ENCODE assay signal across 3 cellular contexts in the genomic region with DNA sequence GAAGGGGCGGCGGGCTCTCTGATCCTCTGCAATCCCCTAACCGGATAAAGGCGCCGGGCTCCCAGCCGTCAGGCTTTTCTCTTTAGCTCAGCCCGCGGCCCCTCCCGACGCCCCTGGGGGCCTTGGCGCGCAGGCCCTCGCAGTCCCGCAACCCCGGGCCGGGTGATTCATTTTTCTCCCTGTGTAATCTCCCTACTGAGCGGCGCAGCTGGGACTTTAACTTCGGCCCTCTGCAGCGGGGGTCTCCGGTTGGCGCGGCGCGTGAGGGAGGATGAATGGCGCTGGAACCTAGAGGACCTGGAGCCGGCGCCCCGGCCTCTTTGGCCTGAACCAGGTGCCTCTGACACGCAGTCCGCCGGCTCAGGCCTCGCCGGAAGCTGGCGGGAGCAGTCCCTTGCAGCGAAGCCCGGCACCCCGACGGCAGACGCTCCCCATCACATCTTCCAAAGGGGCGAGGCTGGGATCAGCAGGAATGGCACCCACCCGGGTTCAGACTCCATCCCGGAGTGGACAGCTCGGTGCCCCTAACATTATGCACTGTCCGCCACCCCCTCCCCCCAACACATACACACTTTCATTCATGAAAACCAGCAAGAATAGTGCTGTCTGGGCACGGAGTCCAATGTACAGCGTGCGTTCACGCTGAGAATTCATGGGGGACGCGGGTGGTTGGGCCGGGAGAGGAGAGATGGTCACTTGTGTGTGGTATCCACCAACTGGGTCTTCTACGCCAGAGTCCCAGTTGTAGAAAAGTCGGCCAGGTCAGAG.
TF ChIP-seq lines count a peak whose summit lies in the region.

No MANE protein-coding gene starts in this region.

TF ChIP-seq in SK-N-SH, 30 proteins besides CTCF, POLR2A, EP300 and RAD21 (continued from another document):
- no peak for TF ChIP-seq TAF1 (IDR thresholded peaks at IDR 0.05; ENCODE audit: borderline replicate concordance, low read depth, low read length)
TF ChIP-seq in SK-N-SH: peak in this region for 0.

TF ChIP-seq in SK-N-SH treated with all-trans-retinoic acid at 6 μM for 48 hours, 23 proteins besides CTCF, POLR2A, EP300 and RAD21 (continued from another document):
- TF ChIP-seq ZC3H10 (CRISPR knock-in tag; IDR thresholded peaks at IDR 0.05), result no peak
- TF ChIP-seq ZNF70 (CRISPR knock-in tag; IDR thresholded peaks at IDR 0.05), result no peak
- TF ChIP-seq GLIS3 (CRISPR knock-in tag; IDR thresholded peaks at IDR 0.05), result no peak
- TF ChIP-seq OSR1 (CRISPR knock-in tag; IDR thresholded peaks at IDR 0.05), result no peak
- TF ChIP-seq, protein P1, sequence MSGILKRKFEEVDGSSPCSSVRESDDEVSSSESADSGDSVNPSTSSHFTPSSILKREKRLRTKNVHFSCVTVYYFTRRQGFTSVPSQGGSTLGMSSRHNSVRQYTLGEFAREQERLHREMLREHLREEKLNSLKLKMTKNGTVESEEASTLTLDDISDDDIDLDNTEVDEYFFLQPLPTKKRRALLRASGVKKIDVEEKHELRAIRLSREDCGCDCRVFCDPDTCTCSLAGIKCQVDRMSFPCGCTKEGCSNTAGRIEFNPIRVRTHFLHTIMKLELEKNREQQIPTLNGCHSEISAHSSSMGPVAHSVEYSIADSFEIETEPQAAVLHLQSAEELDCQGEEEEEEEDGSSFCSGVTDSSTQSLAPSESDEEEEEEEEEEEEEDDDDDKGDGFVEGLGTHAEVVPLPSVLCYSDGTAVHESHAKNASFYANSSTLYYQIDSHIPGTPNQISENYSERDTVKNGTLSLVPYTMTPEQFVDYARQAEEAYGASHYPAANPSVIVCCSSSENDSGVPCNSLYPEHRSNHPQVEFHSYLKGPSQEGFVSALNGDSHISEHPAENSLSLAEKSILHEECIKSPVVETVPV (CRISPR knock-in tag; IDR thresholded peaks at IDR 0.05), result no peak
- TF ChIP-seq ARNTL (CRISPR knock-in tag; IDR thresholded peaks at IDR 0.05; ENCODE audit: borderline replicate concordance, low read depth), result no peak
- TF ChIP-seq, protein P2, sequence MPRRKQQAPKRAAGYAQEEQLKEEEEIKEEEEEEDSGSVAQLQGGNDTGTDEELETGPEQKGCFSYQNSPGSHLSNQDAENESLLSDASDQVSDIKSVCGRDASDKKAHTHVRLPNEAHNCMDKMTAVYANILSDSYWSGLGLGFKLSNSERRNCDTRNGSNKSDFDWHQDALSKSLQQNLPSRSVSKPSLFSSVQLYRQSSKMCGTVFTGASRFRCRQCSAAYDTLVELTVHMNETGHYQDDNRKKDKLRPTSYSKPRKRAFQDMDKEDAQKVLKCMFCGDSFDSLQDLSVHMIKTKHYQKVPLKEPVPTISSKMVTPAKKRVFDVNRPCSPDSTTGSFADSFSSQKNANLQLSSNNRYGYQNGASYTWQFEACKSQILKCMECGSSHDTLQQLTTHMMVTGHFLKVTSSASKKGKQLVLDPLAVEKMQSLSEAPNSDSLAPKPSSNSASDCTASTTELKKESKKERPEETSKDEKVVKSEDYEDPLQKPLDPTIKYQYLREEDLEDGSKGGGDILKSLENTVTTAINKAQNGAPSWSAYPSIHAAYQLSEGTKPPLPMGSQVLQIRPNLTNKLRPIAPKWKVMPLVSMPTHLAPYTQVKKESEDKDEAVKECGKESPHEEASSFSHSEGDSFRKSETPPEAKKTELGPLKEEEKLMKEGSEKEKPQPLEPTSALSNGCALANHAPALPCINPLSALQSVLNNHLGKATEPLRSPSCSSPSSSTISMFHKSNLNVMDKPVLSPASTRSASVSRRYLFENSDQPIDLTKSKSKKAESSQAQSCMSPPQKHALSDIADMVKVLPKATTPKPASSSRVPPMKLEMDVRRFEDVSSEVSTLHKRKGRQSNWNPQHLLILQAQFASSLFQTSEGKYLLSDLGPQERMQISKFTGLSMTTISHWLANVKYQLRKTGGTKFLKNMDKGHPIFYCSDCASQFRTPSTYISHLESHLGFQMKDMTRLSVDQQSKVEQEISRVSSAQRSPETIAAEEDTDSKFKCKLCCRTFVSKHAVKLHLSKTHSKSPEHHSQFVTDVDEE (CRISPR knock-in tag; IDR thresholded peaks at IDR 0.05), result no peak
- no peak for TF ChIP-seq ZNF565 (CRISPR knock-in tag; conservative IDR thresholded peaks at IDR 0.05; ENCODE audit: low read depth)
- no peak for TF ChIP-seq TCF4 (CRISPR knock-in tag; IDR thresholded peaks at IDR 0.05; ENCODE audit: borderline replicate concordance)
- TF ChIP-seq ZNF8 (CRISPR knock-in tag; IDR thresholded peaks at IDR 0.05), result no peak
- TF ChIP-seq, protein P3, sequence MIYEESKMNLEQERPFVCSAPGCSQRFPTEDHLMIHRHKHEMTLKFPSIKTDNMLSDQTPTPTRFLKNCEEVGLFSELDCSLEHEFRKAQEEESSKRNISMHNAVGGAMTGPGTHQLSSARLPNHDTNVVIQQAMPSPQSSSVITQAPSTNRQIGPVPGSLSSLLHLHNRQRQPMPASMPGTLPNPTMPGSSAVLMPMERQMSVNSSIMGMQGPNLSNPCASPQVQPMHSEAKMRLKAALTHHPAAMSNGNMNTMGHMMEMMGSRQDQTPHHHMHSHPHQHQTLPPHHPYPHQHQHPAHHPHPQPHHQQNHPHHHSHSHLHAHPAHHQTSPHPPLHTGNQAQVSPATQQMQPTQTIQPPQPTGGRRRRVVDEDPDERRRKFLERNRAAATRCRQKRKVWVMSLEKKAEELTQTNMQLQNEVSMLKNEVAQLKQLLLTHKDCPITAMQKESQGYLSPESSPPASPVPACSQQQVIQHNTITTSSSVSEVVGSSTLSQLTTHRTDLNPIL (CRISPR knock-in tag; IDR thresholded peaks at IDR 0.05; ENCODE audit: low read depth), result no peak

TF ChIP-seq in WTC11, 78 proteins besides CTCF, POLR2A, EP300 and RAD21 (continued from another document):
- TF ChIP-seq, protein P4, sequence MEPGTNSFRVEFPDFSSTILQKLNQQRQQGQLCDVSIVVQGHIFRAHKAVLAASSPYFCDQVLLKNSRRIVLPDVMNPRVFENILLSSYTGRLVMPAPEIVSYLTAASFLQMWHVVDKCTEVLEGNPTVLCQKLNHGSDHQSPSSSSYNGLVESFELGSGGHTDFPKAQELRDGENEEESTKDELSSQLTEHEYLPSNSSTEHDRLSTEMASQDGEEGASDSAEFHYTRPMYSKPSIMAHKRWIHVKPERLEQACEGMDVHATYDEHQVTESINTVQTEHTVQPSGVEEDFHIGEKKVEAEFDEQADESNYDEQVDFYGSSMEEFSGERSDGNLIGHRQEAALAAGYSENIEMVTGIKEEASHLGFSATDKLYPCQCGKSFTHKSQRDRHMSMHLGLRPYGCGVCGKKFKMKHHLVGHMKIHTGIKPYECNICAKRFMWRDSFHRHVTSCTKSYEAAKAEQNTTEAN (CRISPR knock-in tag; IDR thresholded peaks at IDR 0.05), result 0 out of 2 replicates have a peak, but pooled peaks have one; percentile 31
- TF ChIP-seq ESRRA (CRISPR knock-in tag; IDR thresholded peaks at IDR 0.05; ENCODE audit: borderline replicate concordance) (no peak), MYBL2 (CRISPR knock-in tag; IDR thresholded peaks at IDR 0.05) (0 out of 2 replicates have a peak, but pooled peaks have one; percentile 37), HMGA2 (CRISPR knock-in tag; IDR thresholded peaks at IDR 0.05) (no peak)
- TF ChIP-seq, protein P5, sequence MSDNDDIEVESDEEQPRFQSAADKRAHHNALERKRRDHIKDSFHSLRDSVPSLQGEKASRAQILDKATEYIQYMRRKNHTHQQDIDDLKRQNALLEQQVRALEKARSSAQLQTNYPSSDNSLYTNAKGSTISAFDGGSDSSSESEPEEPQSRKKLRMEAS (CRISPR knock-in tag; IDR thresholded peaks at IDR 0.05), result 0 out of 2 replicates have a peak, but pooled peaks have one; percentile 8
TF ChIP-seq in WTC11: peak in this region for 4.
